ENCODE assay signal across 8 cellular contexts in the genomic region with DNA sequence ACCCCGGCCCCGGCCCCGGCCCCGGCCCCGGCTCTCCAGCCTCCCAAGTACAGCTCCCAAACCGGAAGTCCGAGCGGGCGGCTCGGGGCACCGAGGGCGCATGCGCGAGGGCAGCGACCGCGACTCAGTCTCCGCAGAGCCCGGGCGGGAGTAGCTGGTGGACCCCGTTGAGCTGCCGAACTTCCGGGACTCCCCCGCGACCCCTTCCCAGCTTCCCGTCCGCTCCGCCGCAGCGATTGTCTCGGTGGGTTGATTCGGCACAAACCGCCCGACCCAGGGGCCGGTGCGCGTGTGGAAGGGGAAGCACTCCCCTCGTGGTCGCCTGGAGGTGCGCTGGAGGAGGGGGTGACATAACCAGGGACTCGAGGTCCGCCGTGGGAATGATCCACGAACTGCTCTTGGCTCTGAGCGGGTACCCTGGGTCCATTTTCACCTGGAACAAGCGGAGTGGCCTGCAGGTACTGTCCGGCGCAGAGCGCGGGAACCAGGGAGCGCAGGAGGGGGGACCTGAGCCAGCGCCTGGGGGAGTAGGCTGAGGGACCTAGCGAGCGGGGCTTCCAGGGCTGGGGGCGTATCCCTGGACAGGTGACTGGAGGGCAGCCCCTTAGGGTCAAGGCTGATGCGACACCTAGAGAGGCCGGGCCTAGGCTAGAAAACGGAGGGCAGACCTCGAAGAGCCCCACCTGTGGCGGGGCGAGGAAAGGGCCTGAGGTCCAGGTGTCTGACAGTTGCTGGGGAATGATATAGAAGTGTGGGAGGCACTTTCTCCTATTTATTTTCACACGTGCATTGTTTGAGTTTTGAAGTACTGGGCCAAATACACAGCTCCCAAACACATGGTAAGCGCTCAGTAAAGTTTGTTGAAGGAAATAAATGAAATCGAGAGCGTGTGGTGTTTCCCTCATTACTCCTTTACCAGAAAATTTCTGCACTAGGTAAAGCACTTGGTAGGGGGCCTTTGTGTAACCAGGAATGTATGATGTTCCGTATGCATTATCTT. TPM values are rescaled to one million over a fixed set of nuclear protein-coding genes. Genes with fewer than 3 reads are reported as not detected.
DNase-seq lines count a peak whose midpoint lies in the region; ATAC-seq and TF ChIP-seq lines count a peak whose summit lies in the region.

A gene with protein sequence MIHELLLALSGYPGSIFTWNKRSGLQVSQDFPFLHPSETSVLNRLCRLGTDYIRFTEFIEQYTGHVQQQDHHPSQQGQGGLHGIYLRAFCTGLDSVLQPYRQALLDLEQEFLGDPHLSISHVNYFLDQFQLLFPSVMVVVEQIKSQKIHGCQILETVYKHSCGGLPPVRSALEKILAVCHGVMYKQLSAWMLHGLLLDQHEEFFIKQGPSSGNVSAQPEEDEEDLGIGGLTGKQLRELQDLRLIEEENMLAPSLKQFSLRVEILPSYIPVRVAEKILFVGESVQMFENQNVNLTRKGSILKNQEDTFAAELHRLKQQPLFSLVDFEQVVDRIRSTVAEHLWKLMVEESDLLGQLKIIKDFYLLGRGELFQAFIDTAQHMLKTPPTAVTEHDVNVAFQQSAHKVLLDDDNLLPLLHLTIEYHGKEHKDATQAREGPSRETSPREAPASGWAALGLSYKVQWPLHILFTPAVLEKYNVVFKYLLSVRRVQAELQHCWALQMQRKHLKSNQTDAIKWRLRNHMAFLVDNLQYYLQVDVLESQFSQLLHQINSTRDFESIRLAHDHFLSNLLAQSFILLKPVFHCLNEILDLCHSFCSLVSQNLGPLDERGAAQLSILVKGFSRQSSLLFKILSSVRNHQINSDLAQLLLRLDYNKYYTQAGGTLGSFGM (plus strand): TSS at position 127 of the 1,000 bp plus-strand sequence. CDS start 254 bp downstream, at position 381.
A gene (minus strand): TSS at position 69 of the 1,000 bp plus-strand sequence. CDS start 1,130 bp downstream, outside the sequence.

- H3K4me1 ChIP-seq in right cardiac atrium (ENCODE audit: control insufficient read depth, insufficient read depth, low read length): peaks cover 5% of the 10 kb centered on the region
- no peaks in the 10 kb centered on the region for H3K4me1 ChIP-seq in uterus

- H3K27me3 Mint-ChIP-seq in T-helper 1 cell treated with Interleukin-12 subunit alpha and Interleukin-12 subunit beta and Interleukin-4 antibody, amounts not matched to agents 30 μg/mL and 1 μg/mL, for 36 hours (ENCODE audit: low read depth): no peaks in the 10 kb centered on the region

- DNase-seq in GM12864 (ENCODE audit: low read depth) (peak; percentile 29), NCI-H128 (lab: John Stamatoyannopoulos, UW; ENCODE audit: unreplicated experiment) (peak; percentile 27), right cardiac atrium (peak; percentile 86 to 95 (median 93)), putamen (ENCODE audit: low spot score) (peak; percentile 74), uterus (peak; percentile 70 to 84)

- 3% methylated on average over 66 of the region's 66 CpGs for WGBS in right cardiac atrium

- ATAC-seq in HG02588 (IDR thresholded peaks at IDR 0.05; ENCODE audit: unreplicated experiment): peak; percentile 69
- ATAC-seq in right cardiac atrium: peak; percentile 97 to 98

- H3K27me3 ChIP-seq in right cardiac atrium (ENCODE audit: control insufficient read depth, insufficient read depth) (no peaks in the 10 kb centered on the region), uterus (no peaks in the 10 kb centered on the region)

- H3K36me3 ChIP-seq in uterus: no peaks in the 10 kb centered on the region

- TF ChIP-seq CTCF in GM12864 (IDR thresholded peaks at IDR 0.05; ENCODE audit: low read depth, low read length, missing control alignments) (peak; percentile 60), uterus (IDR thresholded peaks at IDR 0.05) (peak in 1 of 4 experiments; percentile 41)

- no peaks in the 10 kb centered on the region for H3K9me3 ChIP-seq in right cardiac atrium (ENCODE audit: control insufficient read depth, low read length)
- H3K9me3 ChIP-seq in uterus: no peaks in the 10 kb centered on the region

- peak within 1 kb of the TSS; percentile 80 for H3K27ac Mint-ChIP-seq in T-helper 1 cell treated with Interleukin-12 subunit alpha and Interleukin-12 subunit beta and Interleukin-4 antibody, amounts not matched to agents 30 μg/mL and 1 μg/mL, for 36 hours

- TF ChIP-seq POLR2A in uterus (IDR thresholded peaks at IDR 0.05): peak in 1 of 2 donors; percentile 19

- H3K27ac ChIP-seq in angular gyrus (ENCODE audit: low read depth, low read length): peak within 1 kb of the TSS; percentile 41
- no peak within 1 kb of the TSS for H3K27ac ChIP-seq in right cardiac atrium (ENCODE audit: low read length)
- peak within 1 kb of the TSS; percentile 59 to 71 for H3K27ac ChIP-seq in uterus

- H3K9me3 Mint-ChIP-seq in T-helper 1 cell treated with Interleukin-12 subunit alpha and Interleukin-12 subunit beta and Interleukin-4 antibody, amounts not matched to agents 30 μg/mL and 1 μg/mL, for 36 hours: peaks cover 31% of the 10 kb centered on the region

- H3K4me3 ChIP-seq in GM12864 (ENCODE audit: low read depth, low read length): peak within 1 kb of the TSS; percentile 88
- H3K4me3 ChIP-seq in right cardiac atrium (ENCODE audit: low read length): peak within 1 kb of the TSS; percentile 87
- H3K4me3 ChIP-seq in uterus: peak within 1 kb of the TSS; percentile 65 to 71

- H3K36me3 Mint-ChIP-seq in T-helper 1 cell treated with Interleukin-12 subunit alpha and Interleukin-12 subunit beta and Interleukin-4 antibody, amounts not matched to agents 30 μg/mL and 1 μg/mL, for 36 hours (ENCODE audit: low read depth): peaks cover 45% of the 10 kb centered on the region

- intact Hi-C loops in right cardiac atrium (cut with DNase I) (no loop called here), uterus (cut with DNase I; ENCODE audit: low total_unique reads) (no loop called here)

- H3K4me3 Mint-ChIP-seq in T-helper 1 cell treated with Interleukin-12 subunit alpha and Interleukin-12 subunit beta and Interleukin-4 antibody, amounts not matched to agents 30 μg/mL and 1 μg/mL, for 36 hours: peak within 1 kb of the TSS; percentile 91

- peaks cover 52% of the 10 kb centered on the region for H3K4me1 Mint-ChIP-seq in T-helper 1 cell treated with Interleukin-12 subunit alpha and Interleukin-12 subunit beta and Interleukin-4 antibody, amounts not matched to agents 30 μg/mL and 1 μg/mL, for 36 hours (ENCODE audit: low read depth)

RNA-seq across cellular contexts. Expression of the first gene that starts in this region (rescaled TPM):
- 10 to 100 TPM; 10.8 to 12.4 (median 11.8) TPM for total RNA-seq in right cardiac atrium
- polyA plus RNA-seq in right cardiac atrium: 5.2 TPM
- total RNA-seq in uterus: 10 to 100 TPM in 2 of 4 donors, 1 to 10 TPM in 2; 6.9 to 21.2 (median 14.5) TPM

RNA-seq across cellular contexts. Expression of the second gene that starts in this region (rescaled TPM):
- total RNA-seq in right cardiac atrium (10 to 100 TPM; 12.3 to 13.4 (median 12.5) TPM), uterus (10 to 100 TPM in 3 of 4 donors, 1 to 10 TPM in 1; 5.4 to 39.3 (median 20.5) TPM)
- 4.7 TPM for polyA plus RNA-seq in right cardiac atrium

Comparison
In these comparisons a context has a peak if more than half of its experiments do, and no peak if none do; other contexts are left out.
1. DNase-seq: peak in every context shown above with its lines; median percentile 93 in right cardiac atrium; 77 in uterus; 74 in putamen; 29 in GM12864; 27 in NCI-H128.